In genomic region chr2:116513991-116514390, GRCh38 we compare ENCODE assay signal across 15 cellular contexts.
DNase-seq lines count a peak whose midpoint lies in the region; ATAC-seq and TF ChIP-seq lines count a peak whose summit lies in the region.
"Had no signal": no experiment of that assay in that cellular context is flagged by ENCODE, and none has a peak within 500 bp of the region (broad histone marks: within the 10 kb centered on the region; RNA-seq: fewer than 3 reads in every experiment).

No MANE protein-coding gene starts in this region.

- no peak overlapping the region for H3K4me3 ChIP-seq in lower leg skin (ENCODE audit: low read depth, poor library complexity, severe bottlenecking)
- H3K4me3 ChIP-seq: BLaER1, GM12878, GM23248 had no signal

- in situ Hi-C loops in GM13976 (cut with MboI; ENCODE audit: low sequenced_read_pairs, unreplicated experiment): no loop called here

- DNase-seq in DMS53 (lab: John Stamatoyannopoulos, UW): peak; percentile 24
- no peak for DNase-seq in DMS53 treated with DMSO at 0.1 percent for 48 hours (lab: John Stamatoyannopoulos, UW; ENCODE audit: unreplicated experiment)
- peak; percentile 62 for DNase-seq in COR-L47 (lab: John Stamatoyannopoulos, UW)
- DNase-seq in NCI-H2081 treated with DMSO at 0.1 percent for 48 hours (lab: John Stamatoyannopoulos, UW): peak; percentile 32
- peak; percentile 24 to 55 for DNase-seq in dermis microvascular lymphatic vessel endothelial cell (ENCODE audit: low read depth in 2 of 2)
- DNase-seq in GM13976 (ENCODE audit: low spot score): no peak
- DNase-seq in lower leg skin (ENCODE audit: low spot score in 2 of 2): no peak
- DNase-seq: AML-193; CD8-positive, alpha-beta memory T cell; DMS79; GM23248 had no signal

- intact Hi-C loops in lower leg skin (cut with DNase I; ENCODE audit: low total_unique reads): no loop called here

- 76 to 83% methylated on average over 3 of the region's 3 CpGs for WGBS in lower leg skin, 2 donors

- TF ChIP-seq POLR2A in lower leg skin (IDR thresholded peaks at IDR 0.05): no peak

- ATAC-seq in HG02642 (IDR thresholded peaks at IDR 0.05; ENCODE audit: poor library complexity, unreplicated experiment): no peak
- ATAC-seq: GM12878, HCT116 had no signal

- TF ChIP-seq CTCF in GM13976 (IDR thresholded peaks at IDR 0.05; ENCODE audit: borderline replicate concordance, control extremely low read depth, extremely low read depth, insufficient read depth, missing control alignments) (no peak), lower leg skin (IDR thresholded peaks at IDR 0.05) (no peak)

Comparison
In these comparisons a context has a peak if more than half of its experiments do, and no peak if none do; other contexts are left out.
1. DNase-seq: peak in DMS53 (single experiment), COR-L47 (single experiment), NCI-H2081 treated with DMSO at 0.1 percent for 48 hours (single experiment) and dermis microvascular lymphatic vessel endothelial cell (2 of 2); none in DMS53 treated with DMSO at 0.1 percent for 48 hours (single experiment), GM13976 (single experiment) and lower leg skin (0 of 2).